1 cellular context compared by ENCODE assay signal in the genomic region with DNA sequence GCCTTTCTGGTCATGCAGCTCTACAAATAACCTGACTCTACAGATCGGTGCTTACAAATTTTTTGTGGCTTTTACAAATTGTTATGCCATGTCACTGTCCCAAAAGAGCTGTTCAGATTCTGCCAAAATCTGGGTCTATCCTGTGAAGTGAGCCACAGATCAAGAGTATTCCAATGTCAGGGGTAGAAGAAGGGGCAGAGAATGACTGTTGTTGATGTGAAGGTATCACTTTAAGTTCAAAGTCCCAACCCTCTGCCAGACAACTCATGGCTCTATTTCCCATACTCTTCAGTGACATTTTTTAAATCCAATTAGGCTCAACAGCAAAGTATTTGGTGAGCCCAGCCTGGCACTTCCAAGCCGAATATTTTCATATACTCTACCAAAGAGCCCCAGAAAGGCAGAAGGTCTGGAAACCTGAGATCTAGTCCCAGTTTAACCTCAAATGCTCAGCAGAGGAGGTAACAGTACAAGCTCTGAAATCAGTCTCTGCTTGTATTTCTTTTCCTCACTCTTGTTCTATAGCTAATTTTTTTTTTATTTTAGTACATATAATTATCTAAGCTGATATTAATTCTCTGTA.
TF ChIP-seq lines count a peak whose summit lies in the region.

No MANE protein-coding gene starts in this region.

TF ChIP-seq in IMR-90, 13 proteins besides CTCF, POLR2A, EP300 and RAD21:
- TF ChIP-seq NFE2L2 (IDR thresholded peaks at IDR 0.05; ENCODE audit: low read depth, low read length) = no peak
- no peak for TF ChIP-seq MAZ (IDR thresholded peaks at IDR 0.05; ENCODE audit: borderline replicate concordance, low read depth, low read length)
- TF ChIP-seq CEBPB (IDR thresholded peaks at IDR 0.05; ENCODE audit: low read depth, low read length) = no peak
- TF ChIP-seq, protein P1, sequence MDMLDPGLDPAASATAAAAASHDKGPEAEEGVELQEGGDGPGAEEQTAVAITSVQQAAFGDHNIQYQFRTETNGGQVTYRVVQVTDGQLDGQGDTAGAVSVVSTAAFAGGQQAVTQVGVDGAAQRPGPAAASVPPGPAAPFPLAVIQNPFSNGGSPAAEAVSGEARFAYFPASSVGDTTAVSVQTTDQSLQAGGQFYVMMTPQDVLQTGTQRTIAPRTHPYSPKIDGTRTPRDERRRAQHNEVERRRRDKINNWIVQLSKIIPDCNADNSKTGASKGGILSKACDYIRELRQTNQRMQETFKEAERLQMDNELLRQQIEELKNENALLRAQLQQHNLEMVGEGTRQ (IDR thresholded peaks at IDR 0.05; ENCODE audit: low read depth, low read length) = no peak
- no peak for TF ChIP-seq SMC3 (IDR thresholded peaks at IDR 0.05; ENCODE audit: low read depth, low read length)
- no peak for TF ChIP-seq RFX5 (IDR thresholded peaks at IDR 0.05; ENCODE audit: low read depth, low read length)
- no peak for TF ChIP-seq MXI1 (IDR thresholded peaks at IDR 0.05; ENCODE audit: borderline replicate concordance, low read depth, low read length)
- TF ChIP-seq CHD1 (IDR thresholded peaks at IDR 0.05; ENCODE audit: low read depth, low read length) = no peak
- no peak for TF ChIP-seq BHLHE40 (IDR thresholded peaks at IDR 0.05; ENCODE audit: low read depth, low read length)
- no peak for TF ChIP-seq FOS (IDR thresholded peaks at IDR 0.05; ENCODE audit: low read depth, low read length)
